8 cellular contexts compared by ENCODE assay signal in the genomic region with DNA sequence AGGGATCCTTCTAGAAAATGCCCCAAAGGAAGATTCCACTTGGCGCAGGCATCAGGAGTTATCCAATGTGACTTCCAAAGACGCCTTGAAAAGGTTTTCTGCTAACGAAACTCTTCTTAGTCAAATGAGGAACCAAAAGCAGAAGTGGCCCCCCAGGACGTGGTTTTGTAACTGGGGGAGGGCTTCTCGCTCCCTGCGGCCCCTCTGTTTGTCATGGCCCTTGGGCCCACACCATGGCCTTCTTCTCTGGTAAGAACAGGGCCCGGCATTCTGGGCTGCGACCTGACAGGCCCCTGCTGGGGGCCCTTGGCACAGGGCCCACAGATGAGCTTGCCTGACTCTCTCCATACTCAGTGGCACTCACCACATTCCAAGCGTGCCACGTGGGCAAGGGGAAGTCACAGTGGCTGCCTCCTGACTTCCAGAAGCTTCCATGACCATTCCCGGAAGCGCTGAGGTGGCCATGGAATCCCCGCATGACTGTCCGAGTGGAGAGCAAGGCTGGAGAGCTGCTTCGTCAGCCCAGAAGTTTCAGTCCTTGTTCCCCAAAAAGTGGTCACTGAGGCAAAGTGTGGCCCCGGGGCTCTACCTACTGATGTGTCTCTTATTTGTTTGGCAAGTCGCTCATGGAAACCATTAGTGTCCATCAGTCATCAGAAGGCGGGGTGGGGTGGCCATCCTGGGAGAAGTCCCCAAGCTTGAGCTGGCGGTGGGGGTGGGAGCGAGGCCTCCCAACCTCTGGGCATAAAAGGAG. TPM values are rescaled to one million over a fixed set of nuclear protein-coding genes. Genes with fewer than 3 reads are reported as not detected.
A peak's percentile ranks its signal among the peaks of the same experiment; 100 is the strongest.
DNase-seq lines count a peak whose midpoint lies in the region; ATAC-seq, FAIRE-seq and TF ChIP-seq lines count a peak whose summit lies in the region.

No MANE protein-coding gene starts in this region.

- H3K4me1 Mint-ChIP-seq in CD8-positive, alpha-beta T cell (ENCODE audit: low read depth): peaks cover 39% of the 10 kb centered on the region
- peaks cover 31% of the 10 kb centered on the region for H3K4me1 Mint-ChIP-seq in activated naive CD8-positive, alpha-beta T cell treated with anti-CD3 and anti-CD28 coated beads for 36 hours

- in situ Hi-C loops in HepG2 (cut with HindIII; ENCODE audit: extremely low pct_ligation_motif_present, low pct_unique_long_range_greater_than_20kb): no loop called here
- in situ Hi-C loops in transverse colon (cut with MboI; ENCODE audit: low pct_ligation_motif_present in 1 of 4, low pct_unique_long_range_greater_than_20kb in 1 of 4, low sequenced_read_pairs in 3 of 4): no loop called here

- H3K27ac Mint-ChIP-seq in CD8-positive, alpha-beta T cell: no peak overlapping the region
- H3K27ac Mint-ChIP-seq in activated naive CD8-positive, alpha-beta T cell treated with anti-CD3 and anti-CD28 coated beads for 36 hours: peak overlapping the region; percentile 67

- H2AFZ ChIP-seq in HepG2 (ENCODE audit: low read length): no peak overlapping the region

- H3K4me2 ChIP-seq in HepG2 (ENCODE audit: low read depth, low read length): no peak overlapping the region

- H3K36me3 Mint-ChIP-seq in CD8-positive, alpha-beta T cell: no peaks in the 10 kb centered on the region
- H3K36me3 Mint-ChIP-seq in activated naive CD8-positive, alpha-beta T cell treated with anti-CD3 and anti-CD28 coated beads for 36 hours: peaks cover 3% of the 10 kb centered on the region

- no peak for ATAC-seq in CD8-positive, alpha-beta T cell
- ATAC-seq in GM19463 (IDR thresholded peaks at IDR 0.05; ENCODE audit: unreplicated experiment) (peak; percentile 27), HG03565 (IDR thresholded peaks at IDR 0.05; ENCODE audit: unreplicated experiment) (peak; percentile 25), HepG2 (no peak)

- no peaks in the 10 kb centered on the region for H3K27me3 Mint-ChIP-seq in CD8-positive, alpha-beta T cell (ENCODE audit: low read depth)
- no peaks in the 10 kb centered on the region for H3K27me3 Mint-ChIP-seq in activated naive CD8-positive, alpha-beta T cell treated with anti-CD3 and anti-CD28 coated beads for 36 hours

- TF ChIP-seq POLR2A in HepG2 (IDR thresholded peaks at IDR 0.05; ENCODE audit: insufficient read depth in 1 of 2, low read depth in 2 of 2, low read length in 2 of 2) (no peak), transverse colon (IDR thresholded peaks at IDR 0.05) (no peak)

- H3K27me3 ChIP-seq in CD8-positive, alpha-beta T cell (ENCODE audit: insufficient read depth, low read length): no peaks in the 10 kb centered on the region
- H3K27me3 ChIP-seq in HepG2 (ENCODE audit: control insufficient read depth in 1 of 2, insufficient read depth in 2 of 2, low read length in 2 of 2) (peaks cover 0 to 13% of the 10 kb centered on the region in 2 experiments; a peak in 2 of 5 replicates), transverse colon (no peaks in the 10 kb centered on the region)

- no peaks in the 10 kb centered on the region for H4K20me1 ChIP-seq in HepG2 (ENCODE audit: insufficient read depth, low read length)

- CTCF ChIA-PET in CD8-positive, alpha-beta T cell (lab: Charles Lee): interaction anchor here (1.2 to 1.6 kb wide), 2 partner anchors 24 to 397 kb away, joined by 4 to 5 read pairs; a partner anchor contains a TSS
- CTCF ChIA-PET in HepG2 (lab: Yijun Ruan, JAX; ENCODE audit: low intra/inter-chr PET ratio, low total read pairs): no interaction called here

- H3K4me1 ChIP-seq in CD8-positive, alpha-beta T cell (ENCODE audit: insufficient read depth, low read length): peaks cover 36% of the 10 kb centered on the region
- H3K4me1 ChIP-seq in HepG2 (ENCODE audit: insufficient read depth, low read length) (peaks cover 93% of the 10 kb centered on the region), transverse colon (peaks cover 28 to 46% (median 33%) of the 10 kb centered on the region in 4 donors)

- H3K4me3 ChIP-seq in CD8-positive, alpha-beta T cell (ENCODE audit: low read depth, low read length): no peak overlapping the region
- H3K4me3 ChIP-seq in HepG2 (replicated peaks in 1 of 3; ENCODE audit: insufficient read depth in 1 of 3, low read depth in 2 of 3, low read length in 3 of 3) (no peak overlapping the region), transverse colon (peak overlapping the region in 2 of 4 donors; percentile 75 to 84)

- no peak overlapping the region for H3K9ac ChIP-seq in HepG2 (ENCODE audit: insufficient read depth, low read depth, low read length)

- no peak overlapping the region for H3K27ac ChIP-seq in CD8-positive, alpha-beta T cell (ENCODE audit: low read depth, low read length)
- H3K27ac ChIP-seq in HepG2 (ENCODE audit: extremely low read length, insufficient read depth, low read length) (no peak overlapping the region), transverse colon (peak overlapping the region; percentile 88 to 95 (median 91))

- POLR2A ChIA-PET in CD8-positive, alpha-beta T cell (lab: Charles Lee): interaction anchor here (0.9 kb wide), 1 partner anchor 24 kb away, joined by 4 read pairs; a partner anchor contains a TSS
- POLR2A ChIA-PET in HepG2 (lab: Yijun Ruan, JAX): interaction anchor here (3.9 kb wide), 1 partner anchor 24 kb away, joined by 19 read pairs; a partner anchor contains a TSS

- BruUV-seq in HepG2 (replicated peaks; lab: Mats Ljungman, UMichigan): no TSS peak

- no peak for DNase-seq in CD8-positive, alpha-beta T cell
- no peak for DNase-seq in activated naive CD8-positive, alpha-beta T cell treated with anti-CD3 and anti-CD28 coated beads for 36 hours
- no peak for DNase-seq in HepG2 (ENCODE audit: low spot score)
- peak; percentile 72 for DNase-seq in transverse colon
- DNase-seq in NCI-H345 (lab: John Stamatoyannopoulos, UW): no peak
- DNase-seq in AG08396 (ENCODE audit: low spot score): no peak

- intact Hi-C loops in CD8-positive, alpha-beta T cell (cut with DNase I, micrococcal nuclease): loop anchor here (1.0 to 2.0 kb wide), 3 partner anchors 27 to 34 kb away; a partner anchor contains a TSS
- intact Hi-C loops in HepG2 (cut with micrococcal nuclease; ENCODE audit: unreplicated experiment): no loop called here
- intact Hi-C loops in transverse colon (cut with DNase I; ENCODE audit: low total_unique reads): no loop called here

- TF ChIP-seq EP300 in HepG2 (IDR thresholded peaks at IDR 0.05; ENCODE audit: low read depth in 2 of 2, low read length in 2 of 2): no peak
- TF ChIP-seq EP300 in HepG2 (CRISPR knock-in tag; IDR thresholded peaks at IDR 0.05; ENCODE audit: borderline replicate concordance): no peak
- TF ChIP-seq EP300 in transverse colon (IDR thresholded peaks at IDR 0.05; ENCODE audit: low read depth): no peak

- no peak for TF ChIP-seq RAD21 in HepG2 (CRISPR knock-in tag; IDR thresholded peaks at IDR 0.05)

- no peak for FAIRE-seq in HepG2 (lab: Jason Lieb, UNC)

- no peaks in the 10 kb centered on the region for H3K9me3 Mint-ChIP-seq in CD8-positive, alpha-beta T cell
- no peaks in the 10 kb centered on the region for H3K9me3 Mint-ChIP-seq in activated naive CD8-positive, alpha-beta T cell treated with anti-CD3 and anti-CD28 coated beads for 36 hours

- 85% methylated on average over 20 of the region's 20 CpGs for WGBS in HepG2 (ENCODE audit: low lambda C conversion rate)
- 81% methylated on average over 20 of the region's 20 CpGs; no CpG with 5 or more reads in 1 of the 2 donors for WGBS in transverse colon (ENCODE audit: low coverage in 1 of 2), 2 donors

- H3K36me3 ChIP-seq in CD8-positive, alpha-beta T cell (ENCODE audit: insufficient read depth, low read length): no peaks in the 10 kb centered on the region
- H3K36me3 ChIP-seq in HepG2 (replicated peaks in 1 of 2; ENCODE audit: control insufficient read depth in 1 of 2, insufficient read depth in 2 of 2, low read length in 2 of 2) (no peaks in the 10 kb centered on the region), transverse colon (no peaks in the 10 kb centered on the region)

- H3K4me3 Mint-ChIP-seq in CD8-positive, alpha-beta T cell: peak overlapping the region; percentile 72
- peak overlapping the region; percentile 75 for H3K4me3 Mint-ChIP-seq in activated naive CD8-positive, alpha-beta T cell treated with anti-CD3 and anti-CD28 coated beads for 36 hours

- TF ChIP-seq CTCF in CD8-positive, alpha-beta T cell (IDR thresholded peaks at IDR 0.05): no peak
- TF ChIP-seq CTCF in HepG2 (CRISPR knock-in tag; IDR thresholded peaks at IDR 0.05) (no peak), transverse colon (IDR thresholded peaks at IDR 0.05) (no peak)

- peaks cover 4% of the 10 kb centered on the region for H3K79me2 ChIP-seq in HepG2 (ENCODE audit: insufficient read depth, low read length)

- H3K9me3 ChIP-seq in CD8-positive, alpha-beta T cell (ENCODE audit: low read length): no peaks in the 10 kb centered on the region
- no peaks in the 10 kb centered on the region for H3K9me3 ChIP-seq in HepG2 (ENCODE audit: low read length)
- no peaks in the 10 kb centered on the region for H3K9me3 ChIP-seq in transverse colon

RNA-seq across cellular contexts. Expression of a gene that starts 0.9 kb away (rescaled TPM):
- total RNA-seq in CD8-positive, alpha-beta T cell: 1 to 10 TPM; 5.1 to 7.0 TPM
- total RNA-seq in activated naive CD8-positive, alpha-beta T cell treated with anti-CD3 and anti-CD28 coated beads for 36 hours: 10 to 100 TPM; 24.6 to 25.4 TPM
- total RNA-seq in HepG2 (2016; rRNA removed; fragmentation: Illumina TruSeq; extraction: Trizol): not detected in 2 replicates
- total RNA-seq in HepG2 (2016; cell fraction: cytosol; rRNA removed; fragmentation: Illumina TruSeq; extraction: Trizol; ENCODE audit: low read depth): not detected in 2 replicates
- not detected in 2 replicates for total RNA-seq in HepG2 (2016; cell fraction: insoluble cytoplasmic fraction; rRNA removed; fragmentation: Illumina TruSeq; extraction: Trizol)
- total RNA-seq in HepG2 (2016; cell fraction: membrane; rRNA removed; fragmentation: Illumina TruSeq; extraction: Trizol): not detected in 2 replicates
- not detected in 2 replicates for total RNA-seq in HepG2 (2016; cell fraction: nucleus; rRNA removed; fragmentation: Illumina TruSeq; extraction: Trizol)
- 0.33 and 0.46 TPM in 2 replicates for polyA plus RNA-seq in HepG2 (2011; rRNA removed)
- polyA plus RNA-seq in HepG2 (2011; cell fraction: cytosol; rRNA removed): 0.28 and 0.36 TPM in 2 replicates
- 0.23 and 0.59 TPM in 2 replicates for polyA plus RNA-seq in HepG2 (2011; cell fraction: nucleus; rRNA removed)
- polyA plus RNA-seq in HepG2 (2012): 0.47 and 0.52 TPM in 2 replicates
- polyA plus RNA-seq in HepG2 (2016; cell fraction: cytosol; fragmentation: Illumina TruSeq; extraction: Trizol; ENCODE audit: low read depth): not detected in 2 replicates
- not detected in 2 replicates for polyA plus RNA-seq in HepG2 (2016; cell fraction: insoluble cytoplasmic fraction; fragmentation: Illumina TruSeq; extraction: Trizol; ENCODE audit: low read depth)
- polyA plus RNA-seq in HepG2 (2016; cell fraction: membrane; fragmentation: Illumina TruSeq; extraction: Trizol; ENCODE audit: low read depth): not detected in 2 replicates
- polyA plus RNA-seq in HepG2 (2016; cell fraction: nucleus; fragmentation: Illumina TruSeq; extraction: Trizol; ENCODE audit: insufficient read depth, low read depth): not detected in 2 replicates
- 0.10 and 114 TPM in 2 replicates for polyA minus RNA-seq in HepG2 (2011; rRNA and poly(A)+ RNA removed; ENCODE audit: low replicate concordance)
- 0.70 TPM in 1 of 2 replicates, not detected in the other for polyA minus RNA-seq in HepG2 (2011; cell fraction: cytosol; rRNA and poly(A)+ RNA removed)
- polyA minus RNA-seq in HepG2 (2011; cell fraction: nucleus; rRNA and poly(A)+ RNA removed): 1.0 TPM in 1 of 2 replicates, not detected in the other
- 100 to 1,000 TPM in 3 of 4 donors, 10 to 100 TPM in 1; 61.9 to 246 (median 226) TPM for total RNA-seq in transverse colon

RNA-seq across cellular contexts. Expression of a gene that starts 11.3 kb away (rescaled TPM):
- total RNA-seq in CD8-positive, alpha-beta T cell: not detected
- not detected for total RNA-seq in activated naive CD8-positive, alpha-beta T cell treated with anti-CD3 and anti-CD28 coated beads for 36 hours
- 0.11 and 0.17 TPM in 2 replicates for total RNA-seq in HepG2 (2016; rRNA removed; fragmentation: Illumina TruSeq; extraction: Trizol)
- total RNA-seq in HepG2 (2016; cell fraction: cytosol; rRNA removed; fragmentation: Illumina TruSeq; extraction: Trizol; ENCODE audit: low read depth): not detected in 2 replicates
- 0.17 and 0.25 TPM in 2 replicates for total RNA-seq in HepG2 (2016; cell fraction: insoluble cytoplasmic fraction; rRNA removed; fragmentation: Illumina TruSeq; extraction: Trizol)
- 0.07 TPM in 1 of 2 replicates, not detected in the other for total RNA-seq in HepG2 (2016; cell fraction: membrane; rRNA removed; fragmentation: Illumina TruSeq; extraction: Trizol)
- 0.09 and 0.16 TPM in 2 replicates for total RNA-seq in HepG2 (2016; cell fraction: nucleus; rRNA removed; fragmentation: Illumina TruSeq; extraction: Trizol)
- polyA plus RNA-seq in HepG2 (2011; rRNA removed): 51.5 and 57.6 TPM in 2 replicates
- 32.3 and 32.4 TPM in 2 replicates for polyA plus RNA-seq in HepG2 (2011; cell fraction: cytosol; rRNA removed)
- polyA plus RNA-seq in HepG2 (2011; cell fraction: nucleus; rRNA removed): 71.8 and 73.9 TPM in 2 replicates
- 7.2 and 22.3 TPM in 2 replicates for polyA plus RNA-seq in HepG2 (2012)
- 0.03 TPM in 1 of 2 replicates, not detected in the other for polyA plus RNA-seq in HepG2 (2016; cell fraction: cytosol; fragmentation: Illumina TruSeq; extraction: Trizol; ENCODE audit: low read depth)
- polyA plus RNA-seq in HepG2 (2016; cell fraction: insoluble cytoplasmic fraction; fragmentation: Illumina TruSeq; extraction: Trizol; ENCODE audit: low read depth): 0.23 and 0.33 TPM in 2 replicates
- polyA plus RNA-seq in HepG2 (2016; cell fraction: membrane; fragmentation: Illumina TruSeq; extraction: Trizol; ENCODE audit: low read depth): 0.05 and 0.07 TPM in 2 replicates
- 0.33 and 0.59 TPM in 2 replicates for polyA plus RNA-seq in HepG2 (2016; cell fraction: nucleus; fragmentation: Illumina TruSeq; extraction: Trizol; ENCODE audit: insufficient read depth, low read depth)
- polyA minus RNA-seq in HepG2 (2011; rRNA and poly(A)+ RNA removed; ENCODE audit: low replicate concordance): 47.0 TPM in 1 of 2 replicates, not detected in the other
- polyA minus RNA-seq in HepG2 (2011; cell fraction: cytosol; rRNA and poly(A)+ RNA removed): 17.2 and 17.4 TPM in 2 replicates
- polyA minus RNA-seq in HepG2 (2011; cell fraction: nucleus; rRNA and poly(A)+ RNA removed): 20.1 and 23.4 TPM in 2 replicates
- total RNA-seq in transverse colon: not detected

RNA-seq across cellular contexts. Expression of a gene that starts 24.2 kb away (rescaled TPM):
- total RNA-seq in CD8-positive, alpha-beta T cell: 10 to 100 TPM; 50.4 to 52.2 TPM
- 10 to 100 TPM; 83.0 to 84.4 TPM for total RNA-seq in activated naive CD8-positive, alpha-beta T cell treated with anti-CD3 and anti-CD28 coated beads for 36 hours
- 134 and 163 TPM in 2 replicates for total RNA-seq in HepG2 (2016; rRNA removed; fragmentation: Illumina TruSeq; extraction: Trizol)
- total RNA-seq in HepG2 (2016; cell fraction: cytosol; rRNA removed; fragmentation: Illumina TruSeq; extraction: Trizol; ENCODE audit: low read depth): 136 and 187 TPM in 2 replicates
- 135 and 172 TPM in 2 replicates for total RNA-seq in HepG2 (2016; cell fraction: insoluble cytoplasmic fraction; rRNA removed; fragmentation: Illumina TruSeq; extraction: Trizol)
- 188 and 230 TPM in 2 replicates for total RNA-seq in HepG2 (2016; cell fraction: membrane; rRNA removed; fragmentation: Illumina TruSeq; extraction: Trizol)
- total RNA-seq in HepG2 (2016; cell fraction: nucleus; rRNA removed; fragmentation: Illumina TruSeq; extraction: Trizol): 74.5 and 76.2 TPM in 2 replicates
- polyA plus RNA-seq in HepG2 (2011; rRNA removed): 99.9 and 121 TPM in 2 replicates
- polyA plus RNA-seq in HepG2 (2011; cell fraction: cytosol; rRNA removed): 40.4 and 46.7 TPM in 2 replicates
- polyA plus RNA-seq in HepG2 (2011; cell fraction: nucleus; rRNA removed): 11.8 and 17.3 TPM in 2 replicates
- polyA plus RNA-seq in HepG2 (2012): 85.8 and 145 TPM in 2 replicates
- polyA plus RNA-seq in HepG2 (2016; cell fraction: cytosol; fragmentation: Illumina TruSeq; extraction: Trizol; ENCODE audit: low read depth): 146 and 191 TPM in 2 replicates
- 167 and 175 TPM in 2 replicates for polyA plus RNA-seq in HepG2 (2016; cell fraction: insoluble cytoplasmic fraction; fragmentation: Illumina TruSeq; extraction: Trizol; ENCODE audit: low read depth)
- polyA plus RNA-seq in HepG2 (2016; cell fraction: membrane; fragmentation: Illumina TruSeq; extraction: Trizol; ENCODE audit: low read depth): 151 and 201 TPM in 2 replicates
- 88.7 and 95.7 TPM in 2 replicates for polyA plus RNA-seq in HepG2 (2016; cell fraction: nucleus; fragmentation: Illumina TruSeq; extraction: Trizol; ENCODE audit: insufficient read depth, low read depth)
- polyA minus RNA-seq in HepG2 (2011; rRNA and poly(A)+ RNA removed; ENCODE audit: low replicate concordance): 19.0 and 25.4 TPM in 2 replicates
- 21.2 and 23.6 TPM in 2 replicates for polyA minus RNA-seq in HepG2 (2011; cell fraction: cytosol; rRNA and poly(A)+ RNA removed)
- polyA minus RNA-seq in HepG2 (2011; cell fraction: nucleus; rRNA and poly(A)+ RNA removed): 61.4 and 62.2 TPM in 2 replicates
- 10 to 100 TPM in 3 of 4 donors, 1 to 10 TPM in 1; 7.2 to 33.0 (median 25.8) TPM for total RNA-seq in transverse colon

RNA-seq across cellular contexts. Expression of a gene that starts 26.9 kb away (rescaled TPM):
- 100 to 1,000 TPM; 101 to 113 TPM for total RNA-seq in CD8-positive, alpha-beta T cell
- total RNA-seq in activated naive CD8-positive, alpha-beta T cell treated with anti-CD3 and anti-CD28 coated beads for 36 hours: 10 to 100 TPM; 84.1 to 91.2 TPM
- total RNA-seq in HepG2 (2016; rRNA removed; fragmentation: Illumina TruSeq; extraction: Trizol) (159 and 160 TPM in 2 replicates), transverse colon (10 to 100 TPM; 43.7 to 68.1 (median 55.1) TPM)
- 40.4 and 47.8 TPM in 2 replicates for total RNA-seq in HepG2 (2016; cell fraction: cytosol; rRNA removed; fragmentation: Illumina TruSeq; extraction: Trizol; ENCODE audit: low read depth)
- 132 and 155 TPM in 2 replicates for total RNA-seq in HepG2 (2016; cell fraction: insoluble cytoplasmic fraction; rRNA removed; fragmentation: Illumina TruSeq; extraction: Trizol)
- total RNA-seq in HepG2 (2016; cell fraction: membrane; rRNA removed; fragmentation: Illumina TruSeq; extraction: Trizol): 73.6 and 76.0 TPM in 2 replicates
- 124 and 141 TPM in 2 replicates for total RNA-seq in HepG2 (2016; cell fraction: nucleus; rRNA removed; fragmentation: Illumina TruSeq; extraction: Trizol)
- polyA plus RNA-seq in HepG2 (2011; rRNA removed): 168 and 203 TPM in 2 replicates
- 156 and 174 TPM in 2 replicates for polyA plus RNA-seq in HepG2 (2011; cell fraction: cytosol; rRNA removed)
- polyA plus RNA-seq in HepG2 (2011; cell fraction: nucleus; rRNA removed): 553 and 648 TPM in 2 replicates
- 143 and 173 TPM in 2 replicates for polyA plus RNA-seq in HepG2 (2012)
- 31.7 and 32.2 TPM in 2 replicates for polyA plus RNA-seq in HepG2 (2016; cell fraction: cytosol; fragmentation: Illumina TruSeq; extraction: Trizol; ENCODE audit: low read depth)
- polyA plus RNA-seq in HepG2 (2016; cell fraction: insoluble cytoplasmic fraction; fragmentation: Illumina TruSeq; extraction: Trizol; ENCODE audit: low read depth): 140 and 169 TPM in 2 replicates
- polyA plus RNA-seq in HepG2 (2016; cell fraction: membrane; fragmentation: Illumina TruSeq; extraction: Trizol; ENCODE audit: low read depth): 55.0 and 56.1 TPM in 2 replicates
- polyA plus RNA-seq in HepG2 (2016; cell fraction: nucleus; fragmentation: Illumina TruSeq; extraction: Trizol; ENCODE audit: insufficient read depth, low read depth): 254 and 278 TPM in 2 replicates
- 150 and 192 TPM in 2 replicates for polyA minus RNA-seq in HepG2 (2011; rRNA and poly(A)+ RNA removed; ENCODE audit: low replicate concordance)
- polyA minus RNA-seq in HepG2 (2011; cell fraction: cytosol; rRNA and poly(A)+ RNA removed): 74.9 and 79.5 TPM in 2 replicates
- polyA minus RNA-seq in HepG2 (2011; cell fraction: nucleus; rRNA and poly(A)+ RNA removed): 224 and 244 TPM in 2 replicates

RNA-seq across cellular contexts. Expression of a gene that starts 34.7 kb away (rescaled TPM):
- total RNA-seq in CD8-positive, alpha-beta T cell: 10 to 100 TPM; 73.4 to 75.5 TPM
- 100 to 1,000 TPM; 131 to 143 TPM for total RNA-seq in activated naive CD8-positive, alpha-beta T cell treated with anti-CD3 and anti-CD28 coated beads for 36 hours
- 42.6 and 59.8 TPM in 2 replicates for total RNA-seq in HepG2 (2016; rRNA removed; fragmentation: Illumina TruSeq; extraction: Trizol)
- 19.8 and 23.7 TPM in 2 replicates for total RNA-seq in HepG2 (2016; cell fraction: cytosol; rRNA removed; fragmentation: Illumina TruSeq; extraction: Trizol; ENCODE audit: low read depth)
- total RNA-seq in HepG2 (2016; cell fraction: insoluble cytoplasmic fraction; rRNA removed; fragmentation: Illumina TruSeq; extraction: Trizol): 40.7 and 62.3 TPM in 2 replicates
- 47.0 and 50.1 TPM in 2 replicates for total RNA-seq in HepG2 (2016; cell fraction: membrane; rRNA removed; fragmentation: Illumina TruSeq; extraction: Trizol)
- 15.4 and 21.0 TPM in 2 replicates for total RNA-seq in HepG2 (2016; cell fraction: nucleus; rRNA removed; fragmentation: Illumina TruSeq; extraction: Trizol)
- 19.5 and 23.3 TPM in 2 replicates for polyA plus RNA-seq in HepG2 (2011; rRNA removed)
- 7.1 and 11.2 TPM in 2 replicates for polyA plus RNA-seq in HepG2 (2011; cell fraction: cytosol; rRNA removed)
- 6.0 and 7.6 TPM in 2 replicates for polyA plus RNA-seq in HepG2 (2011; cell fraction: nucleus; rRNA removed)
- polyA plus RNA-seq in HepG2 (2012): 17.6 and 21.3 TPM in 2 replicates
- polyA plus RNA-seq in HepG2 (2016; cell fraction: cytosol; fragmentation: Illumina TruSeq; extraction: Trizol; ENCODE audit: low read depth): 16.2 and 20.1 TPM in 2 replicates
- polyA plus RNA-seq in HepG2 (2016; cell fraction: insoluble cytoplasmic fraction; fragmentation: Illumina TruSeq; extraction: Trizol; ENCODE audit: low read depth): 46.4 and 46.8 TPM in 2 replicates
- 29.0 and 30.9 TPM in 2 replicates for polyA plus RNA-seq in HepG2 (2016; cell fraction: membrane; fragmentation: Illumina TruSeq; extraction: Trizol; ENCODE audit: low read depth)
- 22.7 and 25.0 TPM in 2 replicates for polyA plus RNA-seq in HepG2 (2016; cell fraction: nucleus; fragmentation: Illumina TruSeq; extraction: Trizol; ENCODE audit: insufficient read depth, low read depth)
- polyA minus RNA-seq in HepG2 (2011; rRNA and poly(A)+ RNA removed; ENCODE audit: low replicate concordance): 35.2 and 278 TPM in 2 replicates
- 23.0 and 32.6 TPM in 2 replicates for polyA minus RNA-seq in HepG2 (2011; cell fraction: cytosol; rRNA and poly(A)+ RNA removed)
- polyA minus RNA-seq in HepG2 (2011; cell fraction: nucleus; rRNA and poly(A)+ RNA removed): 9.5 and 14.8 TPM in 2 replicates
- 100 to 1,000 TPM in 2 of 4 donors, 10 to 100 TPM in 2; 25.3 to 119 (median 67.8) TPM for total RNA-seq in transverse colon

Comparison
In these comparisons a context has a peak if more than half of its experiments do, and no peak if none do; other contexts are left out.
1. ATAC-seq: peak in GM19463 (single experiment) and HG03565 (single experiment); none in CD8-positive, alpha-beta T cell (single experiment) and HepG2 (single experiment).
2. H3K27ac ChIP-seq: peak in transverse colon (4 of 4); none in CD8-positive, alpha-beta T cell (single experiment) and HepG2 (single experiment).
3. intact Hi-C loops: an anchor here in CD8-positive, alpha-beta T cell (1.0 to 2.0 kb wide); none called in HepG2 and transverse colon.